In genomic region chr6:37845930-37846329, GRCh38 we compare ENCODE assay signal across 29 cellular contexts. TPM values are rescaled to one million over a fixed set of nuclear protein-coding genes. Genes with fewer than 3 reads are reported as not detected.
A peak's percentile ranks its signal among the peaks of the same experiment; 100 is the strongest.
DNase-seq lines count a peak whose midpoint lies in the region; ATAC-seq, FAIRE-seq and TF ChIP-seq lines count a peak whose summit lies in the region.
"Had no signal": no experiment of that assay in that cellular context is flagged by ENCODE, and none has a peak within 500 bp of the region (broad histone marks: within the 10 kb centered on the region; RNA-seq: fewer than 3 reads in every experiment).

No MANE protein-coding gene starts in this region.

- peaks cover 40% of the 10 kb centered on the region for H3K4me1 Mint-ChIP-seq in HFFc6 (ENCODE audit: low read depth)
- H3K4me1 Mint-ChIP-seq in chondrocyte (ENCODE audit: low read depth) = peaks cover 61% of the 10 kb centered on the region

- no peaks in the 10 kb centered on the region for H3K27me3 ChIP-seq in right lobe of liver
- H3K27me3 ChIP-seq: adrenal gland, BLaER1, body of pancreas, hepatocyte, stomach, thyroid gland had no signal

- no peak for FAIRE-seq in A549 (lab: Jason Lieb, UNC)
- FAIRE-seq: GM12891, RCC 7860, small intestine had no signal

- no peaks in the 10 kb centered on the region; the same call in 1 of the 2 replicates for H3K36me3 Mint-ChIP-seq in HFFc6 (ENCODE audit: low read depth)
- H3K36me3 Mint-ChIP-seq in chondrocyte (ENCODE audit: low read depth) = no peaks in the 10 kb centered on the region
- H3K36me3 Mint-ChIP-seq: naive B cell had no signal

- DNase-seq in A549 (ENCODE audit: low read depth in 1 of 2, low spot score in 1 of 2) = no peak
- DNase-seq in HFFc6 = no peak
- DNase-seq in chondrocyte (ENCODE audit: low spot score) = no peak
- DNase-seq in right lobe of liver = no peak
- no peak for DNase-seq in NCI-H82 (lab: John Stamatoyannopoulos, UW)
- DNase-seq in NAMALWA (ENCODE audit: low spot score) = no peak
- DNase-seq: activated CD4-positive, alpha-beta T cell treated with anti-CD3 and anti-CD28 coated beads, Interleukin-2, amount 10 ng/mL, durations not matched to agents 24 days and 14 days; activated T-cell treated with anti-CD3 and anti-CD28 coated beads, Interleukin-2, amount 50 U/mL, for 24 hours; body of pancreas; effector CD4-positive, alpha-beta T cell; naive B cell; NCI-H1105 treated with DMSO at 0.1 percent for 48 hours; NCI-H2029; NCI-H69; stimulated activated CD4-positive, alpha-beta T cell treated with anti-CD3 and anti-CD28 coated beads, Interleukin-1b, Interleukin-23, amount 100 ng/mL, for 48 hours; stimulated activated CD8-positive, alpha-beta memory T cell treated with anti-CD3 and anti-CD28 coated beads, Interleukin-4, amount 100 ng/mL, for 48 hours; stomach; SW 1271; T-helper 9 cell; thyroid gland; WERI-Rb-1 had no signal

- intact Hi-C loops in right lobe of liver (cut with DNase I) = no loop called here

- H3K27ac Mint-ChIP-seq in HFFc6 (peak overlapping the region; percentile 20; the same call in 1 of the 2 replicates), chondrocyte (ENCODE audit: unreplicated experiment) (peak overlapping the region; percentile 82)
- H3K27ac Mint-ChIP-seq: activated CD4-positive, alpha-beta T cell treated with anti-CD3 and anti-CD28 coated beads, Interleukin-2, amount 10 ng/mL, durations not matched to agents 24 days and 14 days; activated T-cell treated with anti-CD3 and anti-CD28 coated beads, Interleukin-2, amount 50 U/mL, for 24 hours; naive B cell had no signal

- ATAC-seq in A549 (no peak), right lobe of liver (peak in 3 of 4 donors; percentile 3 to 7 (median 4)), HG03565 (IDR thresholded peaks at IDR 0.05; ENCODE audit: unreplicated experiment) (no peak), HG03045 (IDR thresholded peaks at IDR 0.05; ENCODE audit: unreplicated experiment) (no peak)

- no peak for TF ChIP-seq CTCF in A549 (IDR thresholded peaks at IDR 0.05)
- TF ChIP-seq CTCF in HFFc6 (IDR thresholded peaks at IDR 0.05) = no peak
- TF ChIP-seq CTCF in chondrocyte (IDR thresholded peaks at IDR 0.05) = no peak
- TF ChIP-seq CTCF in right lobe of liver (IDR thresholded peaks at IDR 0.05) = no peak

- no peak for TF ChIP-seq EP300 in A549 (IDR thresholded peaks at IDR 0.05)

- TF ChIP-seq POLR2A in A549 (IDR thresholded peaks at IDR 0.05; ENCODE audit: low read length) = no peak
- TF ChIP-seq POLR2A in right lobe of liver (IDR thresholded peaks at IDR 0.05) = no peak

- H3K27me3 Mint-ChIP-seq in HFFc6 (ENCODE audit: insufficient read depth) = no peaks in the 10 kb centered on the region
- H3K27me3 Mint-ChIP-seq in chondrocyte (ENCODE audit: low read depth) = no peaks in the 10 kb centered on the region
- H3K27me3 Mint-ChIP-seq: activated CD4-positive, alpha-beta T cell treated with anti-CD3 and anti-CD28 coated beads, Interleukin-2, amount 10 ng/mL, durations not matched to agents 24 days and 14 days; activated T-cell treated with anti-CD3 and anti-CD28 coated beads, Interleukin-2, amount 50 U/mL, for 24 hours; naive B cell had no signal

- POLR2A ChIA-PET in A549 (lab: Yijun Ruan, JAX) = interaction anchor here (1.2 kb wide), 1 partner anchor 27 kb away, joined by 5 read pairs; no protein-coding TSS in a partner anchor

- CTCF ChIA-PET in A549 (lab: Yijun Ruan, JAX) = interaction anchor here (0.6 to 1.1 kb wide), 3 partner anchors 13 to 277 kb away, joined by 3 read pairs; no protein-coding TSS in a partner anchor

- no peak overlapping the region for H3K4me3 ChIP-seq in A549
- peak overlapping the region in 1 of 3 donors; percentile 5 for H3K4me3 ChIP-seq in right lobe of liver
- H3K4me3 ChIP-seq: adrenal gland, BLaER1, body of pancreas, hepatocyte, stomach, thyroid gland had no signal

- peak overlapping the region; percentile 37 to 63; a peak in 4 of 6 replicates for H3K27ac ChIP-seq in A549
- H3K27ac ChIP-seq in right lobe of liver = peak overlapping the region in 2 of 3 donors; percentile 30 to 72
- H3K27ac ChIP-seq: adrenal gland, BLaER1, hepatocyte, WERI-Rb-1 had no signal

- H3K9me3 Mint-ChIP-seq in HFFc6 = no peaks in the 10 kb centered on the region
- H3K9me3 Mint-ChIP-seq in chondrocyte (ENCODE audit: low read depth) = no peaks in the 10 kb centered on the region
- H3K9me3 Mint-ChIP-seq: activated CD4-positive, alpha-beta T cell treated with anti-CD3 and anti-CD28 coated beads, Interleukin-2, amount 10 ng/mL, durations not matched to agents 24 days and 14 days; activated T-cell treated with anti-CD3 and anti-CD28 coated beads, Interleukin-2, amount 50 U/mL, for 24 hours; naive B cell had no signal

- no peak overlapping the region for H3K4me3 Mint-ChIP-seq in HFFc6
- H3K4me3 Mint-ChIP-seq in chondrocyte (ENCODE audit: unreplicated experiment) = no peak overlapping the region
- H3K4me3 Mint-ChIP-seq: activated CD4-positive, alpha-beta T cell treated with anti-CD3 and anti-CD28 coated beads, Interleukin-2, amount 10 ng/mL, durations not matched to agents 24 days and 14 days; activated T-cell treated with anti-CD3 and anti-CD28 coated beads, Interleukin-2, amount 50 U/mL, for 24 hours; naive B cell had no signal

- H3K36me3 ChIP-seq in right lobe of liver = no peaks in the 10 kb centered on the region
- H3K36me3 ChIP-seq: adrenal gland, stomach, thyroid gland, WERI-Rb-1 had no signal

- H3K9me3 ChIP-seq in A549 (no peaks in the 10 kb centered on the region), right lobe of liver (no peaks in the 10 kb centered on the region)
- H3K9me3 ChIP-seq: adrenal gland, BLaER1, body of pancreas, stomach, thyroid gland had no signal

- TF ChIP-seq RAD21 in A549 (conservative IDR thresholded peaks at IDR 0.05 in 1 of 2, IDR thresholded peaks at IDR 0.05 in 1 of 2) = no peak

- H3K4me1 ChIP-seq in A549 (peaks cover 48% of the 10 kb centered on the region), right lobe of liver (peaks cover 0 to 89% (median 31%) of the 10 kb centered on the region in 4 donors)

- peak overlapping the region; percentile 62 for H3K4me2 ChIP-seq in A549
- H3K4me2 ChIP-seq: BLaER1, hepatocyte had no signal

TF ChIP-seq in A549, 52 proteins besides CTCF, POLR2A, EP300 and RAD21:
- TF ChIP-seq EHMT2 (IDR thresholded peaks at IDR 0.05; ENCODE audit: low read depth) (no peak), KDM1A (IDR thresholded peaks at IDR 0.05; ENCODE audit: low read depth) (no peak), ZC3H11A (IDR thresholded peaks at IDR 0.05) (no peak), HOXB13 (CRISPR knock-in tag; IDR thresholded peaks at IDR 0.05; ENCODE audit: low read depth) (no peak)

RNA-seq across cellular contexts. Expression of gene ZFAND3, which starts 26.4 kb away (rescaled TPM):
- 12.0 and 21.4 TPM in 2 replicates for polyA plus RNA-seq in A549 (2011; rRNA removed)
- polyA plus RNA-seq in A549 (2012; cell fraction: cytosol; rRNA removed) = 7.9 and 10.6 TPM in 2 replicates
- polyA plus RNA-seq in A549 (2012; cell fraction: nucleus; rRNA removed) = 8.3 and 14.5 TPM in 2 replicates
- polyA plus RNA-seq in A549 (2017; fragmentation: RNase III; extraction: RNeasy Plus Mini Kit Qiagen cat#74134 plus additional on column Dnase treatment) = 50.0 to 53.4 TPM (median 52.4 TPM) in 3 replicates
- 19.3 and 27.2 TPM in 2 replicates for polyA minus RNA-seq in A549 (2011; rRNA and poly(A)+ RNA removed)
- 10 to 100 TPM; 75.2 to 93.2 (median 87.0) TPM for total RNA-seq in HFFc6 (2021; fragmentation: NEBNext Ultra II Directional; extraction: Animal tissue kit (Norgen Biotek cat#: 25700))
- 62.8 to 99.6 TPM (median 98.5 TPM) in 3 replicates for total RNA-seq in chondrocyte
- 10 to 100 TPM; 43.1 to 66.5 (median 53.2) TPM for total RNA-seq in right lobe of liver

Comparison
In these comparisons a context has a peak if more than half of its experiments do, and no peak if none do; other contexts are left out.
1. ATAC-seq: peak in right lobe of liver (3 of 4); none in A549 (0 of 2), HG03565 (single experiment) and HG03045 (single experiment).